11 cellular contexts compared by ENCODE assay signal in the genomic region with DNA sequence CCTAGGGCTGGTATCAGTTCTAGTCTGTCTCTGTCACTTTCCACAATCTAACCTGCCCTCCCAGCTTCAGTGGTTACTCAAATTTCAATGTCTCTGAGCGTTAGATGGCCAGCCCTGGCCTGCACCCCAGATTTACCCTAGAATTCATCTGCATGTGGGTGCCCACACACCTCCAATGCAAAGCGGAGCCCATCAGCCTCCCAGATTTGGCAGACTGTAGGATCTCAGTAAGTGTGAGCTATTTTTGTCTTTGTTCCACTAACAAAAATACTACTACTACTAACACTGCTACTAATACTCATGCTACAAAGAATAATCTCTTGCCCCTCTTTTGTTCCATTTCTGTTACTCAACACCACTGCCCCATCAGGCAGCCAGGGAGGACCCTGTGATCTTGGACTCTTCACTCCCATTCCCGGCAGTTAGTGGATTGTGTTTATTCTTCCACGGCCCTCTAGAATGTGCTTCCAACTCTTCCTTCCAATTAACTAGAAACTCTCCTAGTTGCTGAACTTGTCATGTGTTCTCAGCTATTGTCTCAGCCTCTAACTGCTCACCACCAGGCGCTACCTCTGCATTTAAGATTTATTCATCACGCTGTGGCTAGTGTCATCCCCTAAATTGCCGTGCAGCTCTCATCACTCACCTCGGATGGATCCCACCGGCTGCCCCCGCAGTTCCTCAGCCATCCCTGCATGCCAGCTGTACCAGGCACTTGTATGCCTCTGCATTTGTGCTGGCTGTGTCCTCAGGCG.
DNase-seq lines count a peak whose midpoint lies in the region; ATAC-seq and TF ChIP-seq lines count a peak whose summit lies in the region.
"Had no signal": no experiment of that assay in that cellular context is flagged by ENCODE, and none has a peak within 500 bp of the region (broad histone marks: within the 10 kb centered on the region; RNA-seq: fewer than 3 reads in every experiment).

No MANE protein-coding gene starts in this region.

- no peaks in the 10 kb centered on the region for H3K9me3 ChIP-seq in ascending aorta
- no peaks in the 10 kb centered on the region for H3K9me3 ChIP-seq in stomach smooth muscle (ENCODE audit: control insufficient read depth in 2 of 2, low read length in 2 of 2)

- CTCF ChIA-PET in activated CD4-positive, alpha-beta T cell treated with anti-CD3 and anti-CD28 coated beads for 36 hours (lab: Charles Lee) = interaction anchor here (0.8 to 1.5 kb wide), 3 partner anchors 9 to 293 kb away, joined by 3 read pairs; no protein-coding TSS in a partner anchor

- H3K27ac ChIP-seq in ascending aorta = peak overlapping the region; percentile 66 to 71
- peak overlapping the region; percentile 64 for H3K27ac ChIP-seq in stomach smooth muscle (ENCODE audit: low read length)
- H3K27ac ChIP-seq: 22Rv1 had no signal

- no peak overlapping the region for H3K4me3 ChIP-seq in ascending aorta
- H3K4me3 ChIP-seq in stomach smooth muscle (ENCODE audit: low read length in 2 of 2) = peak overlapping the region in 1 of 2 donors; percentile 29

- no peaks in the 10 kb centered on the region for H3K9me3 Mint-ChIP-seq in activated CD4-positive, alpha-beta T cell treated with anti-CD3 and anti-CD28 coated beads for 36 hours (ENCODE audit: low read depth)

- peak overlapping the region; percentile 61 for H3K27ac Mint-ChIP-seq in activated CD4-positive, alpha-beta T cell treated with anti-CD3 and anti-CD28 coated beads for 36 hours

- H3K36me3 Mint-ChIP-seq in activated CD4-positive, alpha-beta T cell treated with anti-CD3 and anti-CD28 coated beads for 36 hours (ENCODE audit: low read depth) = peaks cover 58% of the 10 kb centered on the region

- H3K36me3 ChIP-seq in ascending aorta (no peaks in the 10 kb centered on the region), stomach smooth muscle (ENCODE audit: control insufficient read depth in 2 of 2, insufficient read depth in 2 of 2, low read length in 2 of 2) (no peaks in the 10 kb centered on the region)

- intact Hi-C loops in activated CD4-positive, alpha-beta T cell treated with anti-CD3 and anti-CD28 coated beads for 36 hours (cut with DNase I, micrococcal nuclease) = no loop called here
- intact Hi-C loops in ascending aorta (cut with DNase I) (loop anchor here (5.0 kb wide), 2 partner anchors 43 to 67 kb away; no protein-coding TSS in a partner anchor), posterior vena cava (cut with DNase I) (loop anchor here in 1 of 2 donors (10.0 kb wide), 2 partner anchors 70 to 150 kb away; partner anchors contain the start of gene HIF1A)

- H3K4me1 ChIP-seq in ascending aorta = peaks cover 19 to 27% of the 10 kb centered on the region in 2 donors
- peaks cover 34% of the 10 kb centered on the region for H3K4me1 ChIP-seq in stomach smooth muscle (ENCODE audit: control insufficient read depth, insufficient read depth, low read length)

- H3K9ac ChIP-seq in stomach smooth muscle (ENCODE audit: low read length in 2 of 2) = no peak overlapping the region

- H3K4me3 Mint-ChIP-seq in activated CD4-positive, alpha-beta T cell treated with anti-CD3 and anti-CD28 coated beads for 36 hours = no peak overlapping the region

- no peak for DNase-seq in activated CD4-positive, alpha-beta T cell treated with anti-CD3 and anti-CD28 coated beads for 36 hours
- no peak for DNase-seq in activated CD4-positive, alpha-beta T cell treated with anti-CD3 and anti-CD28 coated beads for 1 hour
- DNase-seq in ascending aorta (ENCODE audit: low spot score in 2 of 2) = peak in 1 of 2 donors; percentile 60
- DNase-seq in medulla oblongata (ENCODE audit: extremely low spot score) = peak; percentile 65
- no peak for DNase-seq in HCEC 1CT
- DNase-seq in posterior vena cava (ENCODE audit: low spot score) = no peak
- no peak for DNase-seq in GOT3 (lab: John Stamatoyannopoulos, UW)
- DNase-seq: activated CD4-positive, CD25-positive, alpha-beta regulatory T cell; DND-41 had no signal

- no peak for ATAC-seq in activated CD4-positive, alpha-beta T cell treated with anti-CD3 and anti-CD28 coated beads for 36 hours

- TF ChIP-seq CTCF in ascending aorta (IDR thresholded peaks at IDR 0.05) = no peak

- POLR2A ChIA-PET in activated CD4-positive, alpha-beta T cell treated with anti-CD3 and anti-CD28 coated beads for 36 hours (lab: Charles Lee) = no interaction called here

- H3K27me3 Mint-ChIP-seq in activated CD4-positive, alpha-beta T cell treated with anti-CD3 and anti-CD28 coated beads for 36 hours = no peaks in the 10 kb centered on the region

- peaks cover 29% of the 10 kb centered on the region for H3K4me1 Mint-ChIP-seq in activated CD4-positive, alpha-beta T cell treated with anti-CD3 and anti-CD28 coated beads for 36 hours

- H3K27me3 ChIP-seq in ascending aorta (no peaks in the 10 kb centered on the region), stomach smooth muscle (ENCODE audit: control insufficient read depth in 1 of 2, insufficient read depth in 2 of 2, low read length in 2 of 2) (no peaks in the 10 kb centered on the region)
